Comparison of ENCODE assay signal across 9 cellular contexts in genomic region chr2:32591669-32592463, GRCh38. TPM values are rescaled to one million over a fixed set of nuclear protein-coding genes. Genes with fewer than 3 reads are reported as not detected.
DNase-seq lines count a peak whose midpoint lies in the region; ATAC-seq, FAIRE-seq and TF ChIP-seq lines count a peak whose summit lies in the region.
"Had no signal": no experiment of that assay in that cellular context is flagged by ENCODE, and none has a peak within 500 bp of the region (broad histone marks: within the 10 kb centered on the region; RNA-seq: fewer than 3 reads in every experiment).

No MANE protein-coding gene starts in this region.

- DNase-seq in GM12891 (ENCODE audit: insufficient read length, low spot score) = no peak
- DNase-seq in NAMALWA (ENCODE audit: low spot score) = peak; percentile 70
- DNase-seq in erythroblast (lab: John Stamatoyannopoulos, UW) = peak; percentile 42 to 53
- no peak for DNase-seq in NCI-H526 (lab: John Stamatoyannopoulos, UW)
- no peak for DNase-seq in foreskin fibroblast
- DNase-seq in NCI-H1417 (lab: John Stamatoyannopoulos, UW) = no peak
- DNase-seq: upper lobe of left lung had no signal

- ATAC-seq in GM21619 (IDR thresholded peaks at IDR 0.05; ENCODE audit: unreplicated experiment) = peak; percentile 81
- no peak for ATAC-seq in HG02623 (IDR thresholded peaks at IDR 0.05; ENCODE audit: unreplicated experiment)

- H3K4me3 ChIP-seq in foreskin fibroblast (ENCODE audit: low read depth in 1 of 2, low read length in 2 of 2) = no peak overlapping the region
- H3K4me3 ChIP-seq: upper lobe of left lung had no signal

- no peak for TF ChIP-seq POLR2A in GM12891 (IDR thresholded peaks at IDR 0.05; ENCODE audit: low read depth, low read length)
- TF ChIP-seq POLR2A in erythroblast (IDR thresholded peaks at IDR 0.05; ENCODE audit: low read length) = peak; percentile 36

- FAIRE-seq in GM12891 (lab: Jason Lieb, UNC) = peak; percentile 87

- no peak for TF ChIP-seq CTCF in foreskin fibroblast (IDR thresholded peaks at IDR 0.05; ENCODE audit: low read depth, low read length)

TF ChIP-seq in GM12891, 5 proteins besides CTCF, POLR2A, EP300 and RAD21:
- TF ChIP-seq SPI1 (IDR thresholded peaks at IDR 0.05; ENCODE audit: low read depth, low read length) (no peak), POLR2AphosphoS5 (IDR thresholded peaks at IDR 0.05; ENCODE audit: low read depth, low read length) (no peak), TAF1 (IDR thresholded peaks at IDR 0.05; ENCODE audit: low read depth, low read length) (no peak), PAX5 (IDR thresholded peaks at IDR 0.05; ENCODE audit: insufficient read depth, low read length, severe bottlenecking) (no peak), POU2F2 (IDR thresholded peaks at IDR 0.05; ENCODE audit: low read depth, low read length) (no peak)

RNA-seq across cellular contexts. Expression of gene TTC27, which starts 36.0 kb away (rescaled TPM):
- polyA plus RNA-seq in GM12891 (2012; ENCODE audit: low read depth, missing spikeins) = 19.0 TPM

Comparison
In these comparisons a context has a peak if more than half of its experiments do, and no peak if none do; other contexts are left out.
1. DNase-seq: peak in NAMALWA (single experiment) and erythroblast (2 of 2); none in GM12891 (single experiment), NCI-H526 (0 of 2), foreskin fibroblast (0 of 2) and NCI-H1417 (0 of 3).